17 cellular contexts compared by ENCODE assay signal in genomic region chr6:74073429-74073828, GRCh38.
DNase-seq lines count a peak whose midpoint lies in the region; TF ChIP-seq lines count a peak whose summit lies in the region.
"Had no signal": no experiment of that assay in that cellular context is flagged by ENCODE, and none has a peak within 500 bp of the region (broad histone marks: within the 10 kb centered on the region; RNA-seq: fewer than 3 reads in every experiment).

No MANE protein-coding gene starts in this region.

- no peak overlapping the region for H3K27ac ChIP-seq in thyroid gland
- H3K27ac ChIP-seq: esophagus squamous epithelium, lower lobe of right lung, thoracic aorta had no signal

- H3K36me3 Mint-ChIP-seq in activated T-helper 1 cell treated with anti-CD3 and anti-CD28 coated beads, Interleukin-12 subunit alpha, Interleukin-12 subunit beta, Interleukin-2, Interleukin-4 antibody, amounts not matched to agents 30 ng/mL and 10 ng/mL and 1 ng/mL, durations not matched to agents 14 hours and 24 hours and 36 hours (ENCODE audit: low read depth): no peaks in the 10 kb centered on the region

- H3K36me3 ChIP-seq in thyroid gland: no peaks in the 10 kb centered on the region
- H3K36me3 ChIP-seq: esophagus squamous epithelium, lower lobe of right lung, right atrium auricular region, thoracic aorta had no signal

- H3K4me1 Mint-ChIP-seq in activated T-helper 1 cell treated with anti-CD3 and anti-CD28 coated beads, Interleukin-12 subunit alpha, Interleukin-12 subunit beta, Interleukin-2, Interleukin-4 antibody, amounts not matched to agents 30 ng/mL and 10 ng/mL and 1 ng/mL, durations not matched to agents 14 hours and 24 hours and 36 hours (ENCODE audit: low read depth): no peaks in the 10 kb centered on the region
- H3K4me1 Mint-ChIP-seq: nephron progenitor cell had no signal

- H3K9me3 Mint-ChIP-seq in activated T-helper 1 cell treated with anti-CD3 and anti-CD28 coated beads, Interleukin-12 subunit alpha, Interleukin-12 subunit beta, Interleukin-2, Interleukin-4 antibody, amounts not matched to agents 30 ng/mL and 10 ng/mL and 1 ng/mL, durations not matched to agents 14 hours and 24 hours and 36 hours: no peaks in the 10 kb centered on the region
- H3K9me3 Mint-ChIP-seq: nephron progenitor cell had no signal

- no peaks in the 10 kb centered on the region for H3K9me3 ChIP-seq in thyroid gland
- H3K9me3 ChIP-seq: esophagus squamous epithelium, lower lobe of right lung, right atrium auricular region, thoracic aorta had no signal

- TF ChIP-seq POLR2A in thyroid gland (IDR thresholded peaks at IDR 0.05): no peak

- intact Hi-C loops in thyroid gland (cut with DNase I): no loop called here
- intact Hi-C loops in activated T-helper 1 cell treated with anti-CD3 and anti-CD28 coated beads, Interleukin-12 subunit alpha, Interleukin-12 subunit beta, Interleukin-2, Interleukin-4 antibody, amounts not matched to agents 30 ng/mL and 10 ng/mL and 1 ng/mL, durations not matched to agents 14 hours and 24 hours and 36 hours (cut with micrococcal nuclease): no loop called here

- H3K4me3 Mint-ChIP-seq in activated T-helper 1 cell treated with anti-CD3 and anti-CD28 coated beads, Interleukin-12 subunit alpha, Interleukin-12 subunit beta, Interleukin-2, Interleukin-4 antibody, amounts not matched to agents 30 ng/mL and 10 ng/mL and 1 ng/mL, durations not matched to agents 14 hours and 24 hours and 36 hours: no peak overlapping the region
- H3K4me3 Mint-ChIP-seq: nephron progenitor cell had no signal

- H3K4me3 ChIP-seq in astrocyte of the spinal cord (ENCODE audit: low read depth, low read length): no peak overlapping the region
- no peak overlapping the region for H3K4me3 ChIP-seq in thyroid gland (replicated peaks in 1 of 3)
- H3K4me3 ChIP-seq: esophagus squamous epithelium, lower lobe of right lung, right atrium auricular region, thoracic aorta had no signal

- H3K27ac Mint-ChIP-seq in activated T-helper 1 cell treated with anti-CD3 and anti-CD28 coated beads, Interleukin-12 subunit alpha, Interleukin-12 subunit beta, Interleukin-2, Interleukin-4 antibody, amounts not matched to agents 30 ng/mL and 10 ng/mL and 1 ng/mL, durations not matched to agents 14 hours and 24 hours and 36 hours: no peak overlapping the region
- H3K27ac Mint-ChIP-seq: nephron progenitor cell had no signal

- DNase-seq in A172 (ENCODE audit: low spot score): peak; percentile 58
- peak; percentile 70 for DNase-seq in HS-5 (ENCODE audit: low read depth)
- peak; percentile 47 for DNase-seq in astrocyte of the spinal cord (ENCODE audit: low read depth, low spot score)
- DNase-seq in iris pigment epithelial cell (ENCODE audit: low read depth): peak; percentile 7
- no peak for DNase-seq in NCI-H1694 treated with DMSO at 0.1 percent for 48 hours (lab: John Stamatoyannopoulos, UW)
- no peak for DNase-seq in thyroid gland
- no peak for DNase-seq in activated T-helper 1 cell treated with anti-CD3 and anti-CD28 coated beads, Interleukin-12 subunit alpha, Interleukin-12 subunit beta, Interleukin-2, Interleukin-4 antibody, amounts not matched to agents 30 ng/mL and 10 ng/mL and 1 ng/mL, durations not matched to agents 14 hours and 24 hours and 36 hours (ENCODE audit: low spot score)
- no peak for DNase-seq in COR-L47 (lab: John Stamatoyannopoulos, UW)
- DNase-seq: activated CD4-positive, alpha-beta T cell treated with anti-CD3 and anti-CD28 coated beads, Interleukin-2, amount 50 U/mL, for 48 hours; esophagus squamous epithelium; GF-D8; lower lobe of right lung; MV-4-11; nephron progenitor cell; SIG-M5 had no signal

- WGBS in thyroid gland, 2 donors: 86 to 89% methylated on average over 1 of the region's 1 CpG

- no peaks in the 10 kb centered on the region for H3K27me3 Mint-ChIP-seq in activated T-helper 1 cell treated with anti-CD3 and anti-CD28 coated beads, Interleukin-12 subunit alpha, Interleukin-12 subunit beta, Interleukin-2, Interleukin-4 antibody, amounts not matched to agents 30 ng/mL and 10 ng/mL and 1 ng/mL, durations not matched to agents 14 hours and 24 hours and 36 hours (ENCODE audit: insufficient read depth)

- H3K27me3 ChIP-seq in thyroid gland: no peaks in the 10 kb centered on the region
- H3K27me3 ChIP-seq: esophagus squamous epithelium, right atrium auricular region had no signal

- TF ChIP-seq CTCF in astrocyte of the spinal cord (IDR thresholded peaks at IDR 0.05; ENCODE audit: low read depth, low read length): no peak
- no peak for TF ChIP-seq CTCF in thyroid gland (IDR thresholded peaks at IDR 0.05)

- no peaks in the 10 kb centered on the region for H3K4me1 ChIP-seq in thyroid gland
- H3K4me1 ChIP-seq: lower lobe of right lung, right atrium auricular region had no signal

- in situ Hi-C loops in astrocyte of the spinal cord (cut with HindIII; ENCODE audit: low sequenced_read_pairs): no loop called here

Comparison
In these comparisons a context has a peak if more than half of its experiments do, and no peak if none do; other contexts are left out.
1. DNase-seq: peak in A172 (single experiment), HS-5 (single experiment), astrocyte of the spinal cord (single experiment) and iris pigment epithelial cell (single experiment); none in NCI-H1694 treated with DMSO at 0.1 percent for 48 hours (single experiment), thyroid gland (0 of 2), activated T-helper 1 cell treated with anti-CD3 and anti-CD28 coated beads, Interleukin-12 subunit alpha, Interleukin-12 subunit beta, Interleukin-2, Interleukin-4 antibody, amounts not matched to agents 30 ng/mL and 10 ng/mL and 1 ng/mL, durations not matched to agents 14 hours and 24 hours and 36 hours (single experiment) and COR-L47 (single experiment).